ENCODE assay signal across 13 cellular contexts in the genomic region with DNA sequence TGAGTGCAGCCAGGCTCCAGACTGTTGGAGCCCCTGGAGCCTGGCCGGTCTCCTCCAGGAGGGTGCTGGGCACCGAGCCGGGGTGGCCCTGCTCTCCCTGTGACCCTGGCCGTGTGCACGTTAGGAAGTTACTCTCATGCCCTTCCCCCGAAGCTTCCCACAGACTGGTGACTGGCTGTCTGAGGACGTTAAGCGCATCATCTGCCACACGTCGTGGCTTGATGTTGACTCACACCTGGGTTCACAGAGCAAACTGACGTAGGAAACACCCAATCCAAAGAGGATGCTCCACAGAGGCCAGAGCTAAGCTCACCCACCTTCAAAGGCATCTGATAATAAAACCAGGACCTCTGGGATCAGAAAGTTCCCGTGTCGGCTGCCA.
DNase-seq lines count a peak whose midpoint lies in the region; ATAC-seq and TF ChIP-seq lines count a peak whose summit lies in the region.
"Had no signal": no experiment of that assay in that cellular context is flagged by ENCODE, and none has a peak within 500 bp of the region (broad histone marks: within the 10 kb centered on the region; RNA-seq: fewer than 3 reads in every experiment).

No MANE protein-coding gene starts in this region.

- H3K27ac ChIP-seq in RWPE1: no peak overlapping the region

- H3K4me3 Mint-ChIP-seq in natural killer cell treated with Interleukin-12 subunit alpha and Interleukin-12 subunit beta and Interleukin-15 and Interleukin-18, amount 100 ng/mL, for 72 hours: no peak overlapping the region
- H3K4me3 Mint-ChIP-seq in natural killer cell (no peak overlapping the region), glutamatergic neuron (ENCODE audit: unreplicated experiment) (no peak overlapping the region)
- H3K4me3 Mint-ChIP-seq: activated T-helper 1 cell treated with anti-CD3 and anti-CD28 coated beads, Interleukin-12 subunit alpha, Interleukin-12 subunit beta, Interleukin-2, Interleukin-4 antibody, amounts not matched to agents 30 ng/mL and 10 ng/mL and 1 ng/mL, durations not matched to agents 14 hours and 24 hours and 36 hours had no signal

- H3K27ac Mint-ChIP-seq in natural killer cell treated with Interleukin-12 subunit alpha and Interleukin-12 subunit beta and Interleukin-15 and Interleukin-18, amount 100 ng/mL, for 72 hours: no peak overlapping the region
- no peak overlapping the region for H3K27ac Mint-ChIP-seq in natural killer cell
- H3K27ac Mint-ChIP-seq in glutamatergic neuron (ENCODE audit: unreplicated experiment): no peak overlapping the region
- H3K27ac Mint-ChIP-seq: activated T-helper 1 cell treated with anti-CD3 and anti-CD28 coated beads, Interleukin-12 subunit alpha, Interleukin-12 subunit beta, Interleukin-2, Interleukin-4 antibody, amounts not matched to agents 30 ng/mL and 10 ng/mL and 1 ng/mL, durations not matched to agents 14 hours and 24 hours and 36 hours had no signal

- TF ChIP-seq CTCF in natural killer cell (IDR thresholded peaks at IDR 0.05) (no peak), RWPE1 (conservative IDR thresholded peaks at IDR 0.05; ENCODE audit: low read depth) (no peak), kidney epithelial cell (IDR thresholded peaks at IDR 0.05; ENCODE audit: insufficient read depth, low read length, poor library complexity, severe bottlenecking) (no peak), glutamatergic neuron (IDR thresholded peaks at IDR 0.05; ENCODE audit: partially characterized antibody, unreplicated experiment) (no peak)

- POLR2A ChIA-PET in RWPE1 (lab: Yijun Ruan, JAX; ENCODE audit: low non-redundant PET): no interaction called here

- no peaks in the 10 kb centered on the region for H3K36me3 ChIP-seq in kidney epithelial cell (ENCODE audit: control insufficient read depth, insufficient read depth, low read length)

- no peaks in the 10 kb centered on the region for H3K9me3 Mint-ChIP-seq in natural killer cell treated with Interleukin-12 subunit alpha and Interleukin-12 subunit beta and Interleukin-15 and Interleukin-18, amount 100 ng/mL, for 72 hours
- H3K9me3 Mint-ChIP-seq in natural killer cell (no peaks in the 10 kb centered on the region), glutamatergic neuron (ENCODE audit: unreplicated experiment) (peaks cover under 1% of the 10 kb centered on the region)
- H3K9me3 Mint-ChIP-seq: activated T-helper 1 cell treated with anti-CD3 and anti-CD28 coated beads, Interleukin-12 subunit alpha, Interleukin-12 subunit beta, Interleukin-2, Interleukin-4 antibody, amounts not matched to agents 30 ng/mL and 10 ng/mL and 1 ng/mL, durations not matched to agents 14 hours and 24 hours and 36 hours had no signal

- intact Hi-C loops in natural killer cell (cut with micrococcal nuclease): no loop called here

- H3K4me1 Mint-ChIP-seq in natural killer cell treated with Interleukin-12 subunit alpha and Interleukin-12 subunit beta and Interleukin-15 and Interleukin-18, amount 100 ng/mL, for 72 hours (ENCODE audit: low read depth in 2 of 2): no peaks in the 10 kb centered on the region
- H3K4me1 Mint-ChIP-seq in natural killer cell: no peaks in the 10 kb centered on the region
- peaks cover 25% of the 10 kb centered on the region for H3K4me1 Mint-ChIP-seq in glutamatergic neuron (ENCODE audit: low read depth, unreplicated experiment)

- ATAC-seq in natural killer cell treated with Interleukin-12 subunit alpha and Interleukin-12 subunit beta and Interleukin-15 and Interleukin-18, amount 100 ng/mL, for 72 hours: no peak
- no peak for ATAC-seq in natural killer cell
- no peak for ATAC-seq in GM18861 (IDR thresholded peaks at IDR 0.05; ENCODE audit: unreplicated experiment)

- no peaks in the 10 kb centered on the region for H3K36me3 Mint-ChIP-seq in natural killer cell treated with Interleukin-12 subunit alpha and Interleukin-12 subunit beta and Interleukin-15 and Interleukin-18, amount 100 ng/mL, for 72 hours
- no peaks in the 10 kb centered on the region for H3K36me3 Mint-ChIP-seq in natural killer cell
- H3K36me3 Mint-ChIP-seq in glutamatergic neuron (ENCODE audit: unreplicated experiment): no peaks in the 10 kb centered on the region

- H3K27me3 Mint-ChIP-seq in natural killer cell treated with Interleukin-12 subunit alpha and Interleukin-12 subunit beta and Interleukin-15 and Interleukin-18, amount 100 ng/mL, for 72 hours: peaks cover 15 to 19% of the 10 kb centered on the region in 2 donors
- H3K27me3 Mint-ChIP-seq in natural killer cell (ENCODE audit: low read depth in 2 of 2) (peaks cover 6 to 19% of the 10 kb centered on the region in 2 donors), glutamatergic neuron (ENCODE audit: unreplicated experiment) (peaks cover 7% of the 10 kb centered on the region)

- peaks cover 2% of the 10 kb centered on the region for H3K27me3 ChIP-seq in kidney epithelial cell (ENCODE audit: control insufficient read depth, insufficient read depth, low read length)

- peak; percentile 28 for DNase-seq in natural killer cell treated with Interleukin-12 subunit alpha and Interleukin-12 subunit beta and Interleukin-15 and Interleukin-18, amount 100 ng/mL, for 72 hours (ENCODE audit: low spot score)
- DNase-seq in natural killer cell (no peak), RWPE1 (ENCODE audit: low spot score) (peak; percentile 88), kidney epithelial cell (ENCODE audit: low read depth) (peak; percentile 18), SHP77 treated with DMSO at 0.1 percent for 48 hours (lab: John Stamatoyannopoulos, UW) (no peak), NCI-H1694 (lab: John Stamatoyannopoulos, UW) (no peak), glutamatergic neuron (no peak)
- DNase-seq: activated CD4-positive, CD25-positive, alpha-beta regulatory T cell treated with anti-CD3 and anti-CD28 coated beads, Interleukin-2, amount 50 U/mL, for 72 hours; DMS153; midbrain; MM.1S had no signal

- H3K4me3 ChIP-seq in kidney epithelial cell (ENCODE audit: low read depth, low read length): no peak overlapping the region

- CTCF ChIA-PET in RWPE1 (lab: Yijun Ruan, JAX): interaction anchor here (0.6 to 1.4 kb wide), 2 partner anchors 76 to 205 kb away, joined by 3 to 7 read pairs; no protein-coding TSS in a partner anchor

Comparison
In these comparisons a context has a peak if more than half of its experiments do, and no peak if none do; other contexts are left out.
1. DNase-seq: peak in natural killer cell treated with Interleukin-12 subunit alpha and Interleukin-12 subunit beta and Interleukin-15 and Interleukin-18, amount 100 ng/mL, for 72 hours (single experiment), RWPE1 (single experiment) and kidney epithelial cell (single experiment); none in natural killer cell (single experiment), SHP77 treated with DMSO at 0.1 percent for 48 hours (single experiment), NCI-H1694 (single experiment) and glutamatergic neuron (single experiment).